ENCODE assay signal across 22 cellular contexts in the genomic region with DNA sequence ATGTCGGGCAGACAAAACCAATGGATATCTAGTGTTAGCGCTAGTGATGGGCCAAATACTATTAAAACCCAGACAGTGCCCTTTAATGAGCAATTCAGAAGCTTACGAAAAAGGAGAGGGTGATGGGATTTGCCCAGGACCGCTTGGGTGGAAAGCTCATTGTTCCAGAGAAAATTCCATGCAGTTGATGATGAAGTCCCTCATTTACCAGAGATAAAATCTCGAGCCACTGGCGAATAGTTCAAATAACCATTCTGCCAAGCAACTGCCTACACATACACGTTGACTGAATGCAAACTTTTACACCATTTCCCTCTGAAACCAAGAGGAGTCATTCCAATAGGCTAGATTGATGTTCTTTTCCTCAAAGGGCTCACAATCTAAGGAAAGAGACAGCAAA.
"Had no signal": no experiment of that assay in that cellular context is flagged by ENCODE, and none has a peak within 500 bp of the region (broad histone marks: within the 10 kb centered on the region; RNA-seq: fewer than 3 reads in every experiment).

No MANE protein-coding gene starts in this region.

- DNase-seq: effector memory CD4-positive, alpha-beta T cell; heart right ventricle; hypothalamus; islet precursor cell; mammary epithelial cell; nucleus accumbens; ovary; sigmoid colon; stimulated activated CD4-positive, alpha-beta T cell treated with anti-CD3 and anti-CD28 coated beads, Interleukin-2, amount 100 ng/mL, for 24 hours; stimulated activated CD4-positive, alpha-beta T cell treated with anti-CD3 and anti-CD28 coated beads, Interleukin-4, amount 100 ng/mL, for 4 hours; stimulated activated naive CD4-positive, alpha-beta T cell treated with Interleukin-2 at 50 U/mL for 16 hours had no signal

- H3K4me3 Mint-ChIP-seq: mesothelial cell of epicardium; natural killer cell treated with Interleukin-12 subunit alpha and Interleukin-12 subunit beta and Interleukin-15 and Interleukin-18, amount 100 ng/mL, for 72 hours; neural progenitor cell; type B pancreatic cell had no signal

- ATAC-seq: esophagus mucosa; heart right ventricle; left lobe of liver; natural killer cell treated with Interleukin-12 subunit alpha and Interleukin-12 subunit beta and Interleukin-15 and Interleukin-18, amount 100 ng/mL, for 72 hours had no signal

- H3K27ac Mint-ChIP-seq: mesothelial cell of epicardium; natural killer cell treated with Interleukin-12 subunit alpha and Interleukin-12 subunit beta and Interleukin-15 and Interleukin-18, amount 100 ng/mL, for 72 hours; type B pancreatic cell had no signal

- H3K9ac ChIP-seq: neural progenitor cell had no signal

- H3K27ac ChIP-seq: heart right ventricle, neural progenitor cell, ovary, right atrium auricular region, sigmoid colon had no signal

- H3K4me2 ChIP-seq: neural progenitor cell had no signal

- H3K36me3 ChIP-seq: heart right ventricle, neural progenitor cell, ovary, right atrium auricular region, sigmoid colon had no signal

- H3K27me3 ChIP-seq: neural progenitor cell, ovary, right atrium auricular region, sigmoid colon had no signal

- FAIRE-seq: endometrium, frontal cortex, urothelium cell line had no signal

- H3K36me3 Mint-ChIP-seq: mesothelial cell of epicardium; natural killer cell treated with Interleukin-12 subunit alpha and Interleukin-12 subunit beta and Interleukin-15 and Interleukin-18, amount 100 ng/mL, for 72 hours; neural progenitor cell; type B pancreatic cell had no signal

- H3K9me3 Mint-ChIP-seq: mesothelial cell of epicardium; natural killer cell treated with Interleukin-12 subunit alpha and Interleukin-12 subunit beta and Interleukin-15 and Interleukin-18, amount 100 ng/mL, for 72 hours; type B pancreatic cell had no signal

- H2AFZ ChIP-seq: neural progenitor cell had no signal

- H3K9me3 ChIP-seq: heart right ventricle, ovary, right atrium auricular region, sigmoid colon had no signal

- H3K4me3 ChIP-seq: heart right ventricle, neural progenitor cell, ovary, right atrium auricular region, sigmoid colon, skin epidermis had no signal

- H3K4me1 ChIP-seq: right atrium auricular region, sigmoid colon had no signal
